12 cellular contexts compared by ENCODE assay signal in genomic region chr6:165986647-165987482, GRCh38.
DNase-seq lines count a peak whose midpoint lies in the region; ATAC-seq and TF ChIP-seq lines count a peak whose summit lies in the region.
"Had no signal": no experiment of that assay in that cellular context is flagged by ENCODE, and none has a peak within 500 bp of the region (broad histone marks: within the 10 kb centered on the region; RNA-seq: fewer than 3 reads in every experiment).

No MANE protein-coding gene starts in this region.

- no peak overlapping the region for H3K27ac ChIP-seq in colonic mucosa
- no peak overlapping the region for H3K27ac ChIP-seq in lower lobe of right lung
- no peak overlapping the region for H3K27ac ChIP-seq in tibial artery
- H3K27ac ChIP-seq: 22Rv1 had no signal

- H3K9me3 ChIP-seq in colonic mucosa (no peaks in the 10 kb centered on the region), lower lobe of right lung (no peaks in the 10 kb centered on the region), tibial artery (no peaks in the 10 kb centered on the region)

- DNase-seq in DMS 273 (lab: John Stamatoyannopoulos, UW; ENCODE audit: unreplicated experiment) (peak; percentile 6), DMS 273 treated with DMSO at 0.1 percent for 48 hours (lab: John Stamatoyannopoulos, UW) (no peak), colonic mucosa (no peak), lower lobe of right lung (no peak), tibial artery (no peak), HCEC 1CT (no peak), putamen (ENCODE audit: low spot score) (no peak)
- DNase-seq: activated CD8-positive, alpha-beta T cell treated with anti-CD3 and anti-CD28 coated beads, Interleukin-2, amount 10 ng/mL, durations not matched to agents 7 days and 5 days; effector memory CD8-positive, alpha-beta T cell; stimulated activated CD4-positive, alpha-beta T cell treated with anti-CD3 and anti-CD28 coated beads, Interleukin-12 subunit alpha, Interleukin-12 subunit beta, amount 100 ng/mL, for 4 hours had no signal

- intact Hi-C loops in colonic mucosa (cut with DNase I) (no loop called here), lower lobe of right lung (cut with DNase I) (no loop called here), tibial artery (cut with DNase I; ENCODE audit: low total_unique reads) (loop anchor here (5.0 kb wide), 1 partner anchor 100 kb away; no protein-coding TSS in a partner anchor)

- ATAC-seq in lower lobe of right lung (peak in 1 of 2 donors; percentile 17), HG03045 (IDR thresholded peaks at IDR 0.05; ENCODE audit: unreplicated experiment) (no peak)
- ATAC-seq: activated CD8-positive, alpha-beta T cell treated with anti-CD3 and anti-CD28 coated beads, Interleukin-2, amount 10 ng/mL, durations not matched to agents 7 days and 5 days; effector memory CD8-positive, alpha-beta T cell had no signal

- H3K4me3 ChIP-seq in colonic mucosa = peak overlapping the region; percentile 19
- peak overlapping the region; percentile 29 for H3K4me3 ChIP-seq in lower lobe of right lung
- peak overlapping the region; percentile 36 to 52 for H3K4me3 ChIP-seq in tibial artery

- TF ChIP-seq CTCF in colonic mucosa (IDR thresholded peaks at IDR 0.05) (no peak), lower lobe of right lung (IDR thresholded peaks at IDR 0.05) (no peak), tibial artery (IDR thresholded peaks at IDR 0.05) (no peak)

- no peaks in the 10 kb centered on the region for H3K4me1 ChIP-seq in colonic mucosa
- no peaks in the 10 kb centered on the region for H3K4me1 ChIP-seq in lower lobe of right lung
- peaks cover 0 to 32% (median 27%) of the 10 kb centered on the region in 4 donors for H3K4me1 ChIP-seq in tibial artery

- H3K36me3 ChIP-seq in colonic mucosa = no peaks in the 10 kb centered on the region
- no peaks in the 10 kb centered on the region for H3K36me3 ChIP-seq in lower lobe of right lung
- no peaks in the 10 kb centered on the region for H3K36me3 ChIP-seq in tibial artery

- H3K9ac ChIP-seq in colonic mucosa (ENCODE audit: low read depth in 2 of 2, low read length in 2 of 2) = peak overlapping the region in 1 of 2 donors; percentile 3

- no peaks in the 10 kb centered on the region for H3K27me3 ChIP-seq in colonic mucosa
- H3K27me3 ChIP-seq in lower lobe of right lung (ENCODE audit: low read depth) = peaks cover 30% of the 10 kb centered on the region
- peaks cover 0 to 47% of the 10 kb centered on the region in 2 donors for H3K27me3 ChIP-seq in tibial artery
